Comparison of ENCODE assay signal across 10 cellular contexts in genomic region chr14:60251877-60252276, GRCh38. TPM values are rescaled to one million over a fixed set of nuclear protein-coding genes. Genes with fewer than 3 reads are reported as not detected.
A peak's percentile ranks its signal among the peaks of the same experiment; 100 is the strongest.
DNase-seq lines count a peak whose midpoint lies in the region; ATAC-seq and TF ChIP-seq lines count a peak whose summit lies in the region.
"Had no signal": no experiment of that assay in that cellular context is flagged by ENCODE, and none has a peak within 500 bp of the region (broad histone marks: within the 10 kb centered on the region; RNA-seq: fewer than 3 reads in every experiment).

No MANE protein-coding gene starts in this region.

- H3K4me3 Mint-ChIP-seq in CD14-positive monocyte (peak overlapping the region; percentile 36 to 56), chondrocyte (ENCODE audit: unreplicated experiment) (peak overlapping the region; percentile 51)
- H3K4me3 Mint-ChIP-seq in natural killer cell treated with Interleukin-12 subunit alpha and Interleukin-12 subunit beta and Interleukin-15 and Interleukin-18, amount 100 ng/mL, for 72 hours, result peak overlapping the region; percentile 89

- intact Hi-C loops in CD14-positive monocyte (cut with micrococcal nuclease) (no loop called here), head of caudate nucleus (cut with DNase I) (no loop called here)

- H3K9ac ChIP-seq in HUES6 (ENCODE audit: low read length), result no peak overlapping the region

- H3K4me1 ChIP-seq in HUES6 (ENCODE audit: control insufficient read depth, insufficient read depth, low read length), result peaks cover 26% of the 10 kb centered on the region; the same call in 1 of the 2 replicates

- H3K4me1 Mint-ChIP-seq in CD14-positive monocyte, result peaks cover 57% of the 10 kb centered on the region
- H3K4me1 Mint-ChIP-seq in chondrocyte (ENCODE audit: low read depth), result peaks cover 58% of the 10 kb centered on the region
- peaks cover 39 to 61% of the 10 kb centered on the region in 2 donors for H3K4me1 Mint-ChIP-seq in natural killer cell treated with Interleukin-12 subunit alpha and Interleukin-12 subunit beta and Interleukin-15 and Interleukin-18, amount 100 ng/mL, for 72 hours (ENCODE audit: low read depth in 2 of 2)

- peaks cover 0 to 5% (median 0%) of the 10 kb centered on the region in 7 donors for H3K9me3 Mint-ChIP-seq in CD14-positive monocyte
- H3K9me3 Mint-ChIP-seq in chondrocyte (ENCODE audit: low read depth), result no peaks in the 10 kb centered on the region
- H3K9me3 Mint-ChIP-seq in natural killer cell treated with Interleukin-12 subunit alpha and Interleukin-12 subunit beta and Interleukin-15 and Interleukin-18, amount 100 ng/mL, for 72 hours, result no peaks in the 10 kb centered on the region

- no peaks in the 10 kb centered on the region for H3K27me3 Mint-ChIP-seq in CD14-positive monocyte (ENCODE audit: low read depth in 3 of 3)
- H3K27me3 Mint-ChIP-seq in chondrocyte (ENCODE audit: low read depth), result no peaks in the 10 kb centered on the region
- H3K27me3 Mint-ChIP-seq in natural killer cell treated with Interleukin-12 subunit alpha and Interleukin-12 subunit beta and Interleukin-15 and Interleukin-18, amount 100 ng/mL, for 72 hours, result no peaks in the 10 kb centered on the region

- H3K9me3 ChIP-seq in HUES6 (ENCODE audit: control insufficient read depth, insufficient read depth, low read depth, low read length), result no peaks in the 10 kb centered on the region

- no peaks in the 10 kb centered on the region for H3K36me3 ChIP-seq in HUES6 (ENCODE audit: control insufficient read depth, insufficient read depth, low read length)

- peaks cover 0 to 7% of the 10 kb centered on the region in 2 donors for H3K36me3 Mint-ChIP-seq in CD14-positive monocyte
- no peaks in the 10 kb centered on the region for H3K36me3 Mint-ChIP-seq in chondrocyte (ENCODE audit: low read depth)
- H3K36me3 Mint-ChIP-seq in natural killer cell treated with Interleukin-12 subunit alpha and Interleukin-12 subunit beta and Interleukin-15 and Interleukin-18, amount 100 ng/mL, for 72 hours, result no peaks in the 10 kb centered on the region

- no peak overlapping the region for H3K27ac ChIP-seq in HUES6 (ENCODE audit: low read depth, low read length)

- H3K27ac Mint-ChIP-seq in CD14-positive monocyte, result peak overlapping the region in 2 of 7 donors; percentile 3 to 44
- H3K27ac Mint-ChIP-seq in chondrocyte (ENCODE audit: unreplicated experiment), result peak overlapping the region; percentile 50
- H3K27ac Mint-ChIP-seq in natural killer cell treated with Interleukin-12 subunit alpha and Interleukin-12 subunit beta and Interleukin-15 and Interleukin-18, amount 100 ng/mL, for 72 hours, result peak overlapping the region; percentile 67 to 87

- no peak for ATAC-seq in natural killer cell treated with Interleukin-12 subunit alpha and Interleukin-12 subunit beta and Interleukin-15 and Interleukin-18, amount 100 ng/mL, for 72 hours

- no peak for DNase-seq in CD14-positive monocyte (ENCODE audit: low spot score)
- DNase-seq in chondrocyte (ENCODE audit: low spot score), result no peak
- DNase-seq in natural killer cell treated with Interleukin-12 subunit alpha and Interleukin-12 subunit beta and Interleukin-15 and Interleukin-18, amount 100 ng/mL, for 72 hours (ENCODE audit: low spot score), result no peak
- no peak for DNase-seq in KG1 (lab: John Stamatoyannopoulos, UW)
- no peak for DNase-seq in head of caudate nucleus
- no peak for DNase-seq in NCI-H446 (lab: John Stamatoyannopoulos, UW)
- DNase-seq in globus pallidus (ENCODE audit: low spot score), result no peak
- DNase-seq: NCI-H1436, SHP77 had no signal

- H3K4me3 ChIP-seq in HUES6 (ENCODE audit: low read depth, low read length), result peak overlapping the region; percentile 19; the same call in 1 of the 2 replicates

- TF ChIP-seq CTCF in CD14-positive monocyte (IDR thresholded peaks at IDR 0.05) (no peak), chondrocyte (IDR thresholded peaks at IDR 0.05) (no peak)

- H3K27me3 ChIP-seq in HUES6 (ENCODE audit: control insufficient read depth, insufficient read depth, low read length), result no peaks in the 10 kb centered on the region

RNA-seq across cellular contexts. Expression of gene PPM1A, which starts 2.9 kb away (rescaled TPM):
- polyA plus RNA-seq in CD14-positive monocyte, result 10 to 100 TPM; 18.4 to 21.5 TPM
- total RNA-seq in chondrocyte, result 42.7 to 51.5 TPM (median 43.9 TPM) in 3 replicates
- total RNA-seq in natural killer cell treated with Interleukin-12 subunit alpha and Interleukin-12 subunit beta and Interleukin-15 and Interleukin-18, amount 100 ng/mL, for 72 hours, result 10 to 100 TPM; 42.6 to 72.3 TPM
